21 cellular contexts compared by ENCODE assay signal in the genomic region with DNA sequence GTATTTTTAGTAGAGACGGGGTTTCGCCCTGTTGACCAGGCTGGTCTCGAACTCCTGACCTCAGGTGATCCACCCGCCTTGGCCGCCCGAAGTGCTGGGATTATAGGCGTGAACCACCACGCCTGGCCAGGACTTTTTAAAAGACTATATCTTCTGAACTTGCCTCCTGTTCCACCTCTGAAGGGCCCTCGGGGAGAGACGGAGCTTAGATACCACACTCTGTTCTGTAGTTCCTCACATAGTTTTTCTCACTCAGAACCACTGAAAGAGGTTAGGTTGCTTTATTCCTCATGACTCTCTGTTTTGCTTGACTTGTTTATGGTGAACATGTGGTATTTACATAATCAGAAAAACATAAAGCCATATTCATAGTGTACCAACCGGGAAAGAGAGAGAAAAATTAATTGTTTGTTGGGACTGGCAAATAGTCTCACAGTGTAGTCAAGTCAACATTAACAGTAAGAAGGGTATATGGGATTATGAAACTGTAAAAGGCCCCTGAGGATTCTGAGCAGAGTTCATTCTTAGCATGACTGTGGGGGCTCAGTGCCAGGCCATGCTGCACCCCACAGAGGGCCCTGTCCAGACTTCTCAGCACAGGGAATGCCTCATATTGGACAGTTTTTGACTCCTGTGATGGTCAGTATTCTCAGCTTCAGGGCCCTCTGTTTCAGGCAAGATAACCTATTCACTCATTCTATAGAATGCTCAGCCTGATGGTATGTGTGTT.
DNase-seq lines count a peak whose midpoint lies in the region; ATAC-seq and TF ChIP-seq lines count a peak whose summit lies in the region.
"Had no signal": no experiment of that assay in that cellular context is flagged by ENCODE, and none has a peak within 500 bp of the region (broad histone marks: within the 10 kb centered on the region; RNA-seq: fewer than 3 reads in every experiment).

No MANE protein-coding gene starts in this region.

- H3K9me3 ChIP-seq in heart left ventricle: peaks cover 0 to 19% (median 8%) of the 10 kb centered on the region in 12 donors
- no peaks in the 10 kb centered on the region for H3K9me3 ChIP-seq in vagina
- H3K9me3 ChIP-seq: colonic mucosa, right lobe of liver had no signal

- TF ChIP-seq POLR2A in heart left ventricle (IDR thresholded peaks at IDR 0.05): no peak
- no peak for TF ChIP-seq POLR2A in vagina (IDR thresholded peaks at IDR 0.05)

- H3K27me3 ChIP-seq in heart left ventricle: no peaks in the 10 kb centered on the region
- H3K27me3 ChIP-seq in vagina: no peaks in the 10 kb centered on the region
- H3K27me3 ChIP-seq: body of pancreas, colonic mucosa, MG63, right lobe of liver, SJCRH30 had no signal

- H3K4me3 ChIP-seq in heart left ventricle (no peak overlapping the region), vagina (no peak overlapping the region)
- H3K4me3 ChIP-seq: body of pancreas, colonic mucosa, MG63, right lobe of liver, SJCRH30 had no signal

- peak overlapping the region in 11 of 12 donors; percentile 6 to 71 (median 59) for H3K27ac ChIP-seq in heart left ventricle
- peak overlapping the region; percentile 78 for H3K27ac ChIP-seq in vagina
- H3K27ac ChIP-seq: body of pancreas, colonic mucosa, HL-60, right lobe of liver had no signal

- ATAC-seq in heart left ventricle (no peak), Right ventricle myocardium inferior (no peak), GM18520 (IDR thresholded peaks at IDR 0.05; ENCODE audit: unreplicated experiment) (no peak), GM18502 (IDR thresholded peaks at IDR 0.05; ENCODE audit: poor library complexity, unreplicated experiment) (no peak)
- ATAC-seq: activated CD4-positive, CD25-positive, alpha-beta regulatory T cell treated with anti-CD3 and anti-CD28 coated beads, Interleukin-2, amount 50 U/mL, for 24 hours; body of pancreas; right lobe of liver had no signal

- H3K36me3 ChIP-seq in heart left ventricle (no peaks in the 10 kb centered on the region), vagina (no peaks in the 10 kb centered on the region)
- H3K36me3 ChIP-seq: colonic mucosa, MG63, right lobe of liver, SJCRH30 had no signal

- TF ChIP-seq CTCF in heart left ventricle (IDR thresholded peaks at IDR 0.05) (no peak), vagina (IDR thresholded peaks at IDR 0.05) (no peak)

- intact Hi-C loops in heart left ventricle (cut with DNase I): loop anchor here in 2 of 10 donors (5.0 to 10.0 kb wide), 3 partner anchors 342 to 367 kb away; partner anchors contain the start of gene ZFP36L1 (in 2 of the 2)
- intact Hi-C loops in Right ventricle myocardium inferior (cut with DNase I): no loop called here
- intact Hi-C loops in vagina (cut with DNase I): no loop called here

- WGBS in heart left ventricle, 4 donors: 96 to 98% (median 97%) methylated on average over 11 of the region's 11 CpGs

- peaks cover 0 to 31% (median 4%) of the 10 kb centered on the region in 12 donors for H3K4me1 ChIP-seq in heart left ventricle
- H3K4me1 ChIP-seq in vagina: peaks cover 41% of the 10 kb centered on the region
- H3K4me1 ChIP-seq: colonic mucosa had no signal

- no peak for DNase-seq in heart left ventricle
- DNase-seq in Right ventricle myocardium inferior (ENCODE audit: missing footprints): no peak
- DNase-seq in fibroblast of peridontal ligament (ENCODE audit: extremely low read depth): peak; percentile 53
- DNase-seq in retina: peak; percentile 4
- no peak for DNase-seq in vagina (ENCODE audit: extremely low spot score in 2 of 2)
- no peak for DNase-seq in OCI-M1 (lab: John Stamatoyannopoulos, UW)
- DNase-seq: body of pancreas; CD4-positive, alpha-beta T cell; colonic mucosa; foreskin fibroblast; MG63; NCI-H146; right lobe of liver; SJCRH30; stimulated activated CD4-positive, alpha-beta T cell treated with anti-CD3 and anti-CD28 coated beads, Interleukin-2, amount 100 ng/mL, for 24 hours; stimulated activated naive CD4-positive, alpha-beta T cell treated with Interleukin-2 at 50 U/mL for 16 hours; T-helper 2 cell had no signal

Comparison
In these comparisons a context has a peak if more than half of its experiments do, and no peak if none do; other contexts are left out.
1. DNase-seq: peak in fibroblast of peridontal ligament (single experiment) and retina (single experiment); none in heart left ventricle (0 of 5), Right ventricle myocardium inferior (single experiment), vagina (0 of 2) and OCI-M1 (single experiment).